In genomic region chr10:13338337-13339128, GRCh38 we compare ENCODE assay signal across 15 cellular contexts. TPM values are rescaled to one million over a fixed set of nuclear protein-coding genes. Genes with fewer than 3 reads are reported as not detected.
DNase-seq lines count a peak whose midpoint lies in the region; ATAC-seq lines count a peak whose summit lies in the region.
"Had no signal": no experiment of that assay in that cellular context is flagged by ENCODE, and none has a peak within 500 bp of the region (broad histone marks: within the 10 kb centered on the region; RNA-seq: fewer than 3 reads in every experiment).

No MANE protein-coding gene starts in this region.

- H3K9ac ChIP-seq in SK-N-MC (ENCODE audit: insufficient read length) = no peak overlapping the region

- H3K9me3 ChIP-seq in SK-N-MC (ENCODE audit: low read depth, low read length) = no peaks in the 10 kb centered on the region
- H3K9me3 ChIP-seq: BE2C had no signal

- peak overlapping the region; percentile 64 for H3K27ac ChIP-seq in SK-N-MC

- DNase-seq in AG20443 (ENCODE audit: low spot score) = peak; percentile 39
- DNase-seq in SK-N-MC (ENCODE audit: low read depth, low spot score) = peak; percentile 68
- peak; percentile 96 for DNase-seq in fibroblast of peridontal ligament (ENCODE audit: extremely low read depth)
- DNase-seq in myocyte (ENCODE audit: low read depth) = peak; percentile 58
- DNase-seq in iPS-NIHi11 (ENCODE audit: low spot score) = no peak
- DNase-seq in A172 (ENCODE audit: low spot score) = no peak
- DNase-seq: activated naive CD8-positive, alpha-beta T cell treated with anti-CD3 and anti-CD28 coated beads for 36 hours; BE2C; dorsolateral prefrontal cortex; NCI-H1436 treated with DMSO at 0.1 percent for 48 hours; NCI-H526; SHP77; stimulated activated CD8-positive, alpha-beta memory T cell treated with anti-CD3 and anti-CD28 coated beads, Interleukin-4, amount 100 ng/mL, for 48 hours had no signal

- ATAC-seq in GM19023 (IDR thresholded peaks at IDR 0.05; ENCODE audit: unreplicated experiment) (no peak), GM21576 (IDR thresholded peaks at IDR 0.05; ENCODE audit: unreplicated experiment) (no peak)

- peak overlapping the region; percentile 60 for H3K4me3 ChIP-seq in SK-N-MC
- H3K4me3 ChIP-seq: dorsolateral prefrontal cortex had no signal

- H3K36me3 ChIP-seq in SK-N-MC (ENCODE audit: insufficient read depth, low read length) = peaks cover 7% of the 10 kb centered on the region; the same call in 1 of the 2 replicates

RNA-seq across cellular contexts. Expression of gene SEPHS1, which starts 9.6 kb away (rescaled TPM):
- 39.6 TPM in 2 replicates for total RNA-seq in myocyte
- 42.2 TPM for polyA plus RNA-seq in myocyte (2012)
- 58.6 and 80.2 TPM in 2 replicates for total RNA-seq in A172 (2014; rRNA removed; shearing (Covaris generic))

RNA-seq across cellular contexts. Expression of gene PHYH, which starts 38.7 kb away (rescaled TPM):
- 46.9 and 54.7 TPM in 2 replicates for total RNA-seq in myocyte
- 37.0 TPM for polyA plus RNA-seq in myocyte (2012)
- total RNA-seq in A172 (2014; rRNA removed; shearing (Covaris generic)) = 26.9 and 33.6 TPM in 2 replicates

Comparison
In these comparisons a context has a peak if more than half of its experiments do, and no peak if none do; other contexts are left out.
1. DNase-seq: peak in AG20443 (single experiment), SK-N-MC (single experiment), fibroblast of peridontal ligament (single experiment) and myocyte (single experiment); none in iPS-NIHi11 (single experiment) and A172 (single experiment).